ENCODE assay signal across 15 cellular contexts in genomic region chrX:105328773-105329172, GRCh38.
DNase-seq lines count a peak whose midpoint lies in the region; ATAC-seq, FAIRE-seq and TF ChIP-seq lines count a peak whose summit lies in the region.
"Had no signal": no experiment of that assay in that cellular context is flagged by ENCODE, and none has a peak within 500 bp of the region (broad histone marks: within the 10 kb centered on the region; RNA-seq: fewer than 3 reads in every experiment).

No MANE protein-coding gene starts in this region.

- H3K27ac Mint-ChIP-seq in MCF 10A (ENCODE audit: low read depth, unreplicated experiment) = peak overlapping the region; percentile 12
- no peak overlapping the region for H3K27ac Mint-ChIP-seq in activated naive CD4-positive, alpha-beta T cell treated with anti-CD3 and anti-CD28 coated beads, Interleukin-2, amount 10 ng/mL, durations not matched to agents 7 days and 5 days
- no peak overlapping the region for H3K27ac Mint-ChIP-seq in CD4-positive, alpha-beta memory T cell
- H3K27ac Mint-ChIP-seq: CD8-positive, alpha-beta T cell had no signal

- H3K27me3 ChIP-seq in breast epithelium (peaks cover 0 to 19% of the 10 kb centered on the region in 2 donors), bronchial epithelial cell (ENCODE audit: control insufficient read depth, insufficient read depth, low read length) (no peaks in the 10 kb centered on the region)
- no peaks in the 10 kb centered on the region for H3K27me3 ChIP-seq in CD4-positive, alpha-beta memory T cell (ENCODE audit: insufficient read depth, low read length)
- H3K27me3 ChIP-seq: BE2C had no signal

- H3K4me1 ChIP-seq in breast epithelium = no peaks in the 10 kb centered on the region
- no peaks in the 10 kb centered on the region for H3K4me1 ChIP-seq in CD4-positive, alpha-beta memory T cell (ENCODE audit: insufficient read depth, low read length)
- H3K4me1 ChIP-seq: BE2C had no signal

- no peak overlapping the region for H3K4me3 ChIP-seq in breast epithelium
- no peak overlapping the region for H3K4me3 ChIP-seq in bronchial epithelial cell (ENCODE audit: low read depth, low read length)
- no peak overlapping the region for H3K4me3 ChIP-seq in epithelial cell of esophagus (ENCODE audit: low read length)
- no peak overlapping the region for H3K4me3 ChIP-seq in CD4-positive, alpha-beta memory T cell (ENCODE audit: low read length in 2 of 2)
- H3K4me3 ChIP-seq: GM23248 had no signal

- no peak overlapping the region for H3K27ac ChIP-seq in breast epithelium
- no peak overlapping the region for H3K27ac ChIP-seq in CD4-positive, alpha-beta memory T cell (ENCODE audit: low read depth, low read length)
- H3K27ac ChIP-seq: C4-2B, GM23248 had no signal

- no peak for TF ChIP-seq POLR2A in breast epithelium (IDR thresholded peaks at IDR 0.05)

- H3K36me3 ChIP-seq in breast epithelium (no peaks in the 10 kb centered on the region), bronchial epithelial cell (ENCODE audit: control insufficient read depth, insufficient read depth, low read length) (no peaks in the 10 kb centered on the region)
- H3K36me3 ChIP-seq in CD4-positive, alpha-beta memory T cell (ENCODE audit: insufficient read depth, low read length) = no peaks in the 10 kb centered on the region
- H3K36me3 ChIP-seq: BE2C had no signal

- H3K36me3 Mint-ChIP-seq in MCF 10A (ENCODE audit: insufficient read depth, unreplicated experiment) = no peaks in the 10 kb centered on the region
- H3K36me3 Mint-ChIP-seq in activated naive CD4-positive, alpha-beta T cell treated with anti-CD3 and anti-CD28 coated beads, Interleukin-2, amount 10 ng/mL, durations not matched to agents 7 days and 5 days = no peaks in the 10 kb centered on the region
- H3K36me3 Mint-ChIP-seq in CD4-positive, alpha-beta memory T cell = no peaks in the 10 kb centered on the region
- H3K36me3 Mint-ChIP-seq: CD8-positive, alpha-beta T cell had no signal

- BruUV-seq in MCF 10A (replicated peaks; lab: Mats Ljungman, UMichigan) = no TSS peak

- H3K4me1 Mint-ChIP-seq in MCF 10A (ENCODE audit: insufficient read depth, unreplicated experiment) = peaks cover 12% of the 10 kb centered on the region
- H3K4me1 Mint-ChIP-seq in activated naive CD4-positive, alpha-beta T cell treated with anti-CD3 and anti-CD28 coated beads, Interleukin-2, amount 10 ng/mL, durations not matched to agents 7 days and 5 days = no peaks in the 10 kb centered on the region
- H3K4me1 Mint-ChIP-seq in CD4-positive, alpha-beta memory T cell = no peaks in the 10 kb centered on the region

- TF ChIP-seq CTCF in MCF 10A (IDR thresholded peaks at IDR 0.05; ENCODE audit: unreplicated experiment) (no peak), breast epithelium (IDR thresholded peaks at IDR 0.05) (no peak), bronchial epithelial cell (IDR thresholded peaks at IDR 0.05; ENCODE audit: insufficient read depth, low read length, severe bottlenecking) (no peak), epithelial cell of esophagus (IDR thresholded peaks at IDR 0.05; ENCODE audit: insufficient read depth, low read depth, low read length, missing control alignments) (no peak)

- no peak overlapping the region for H3K4me3 Mint-ChIP-seq in MCF 10A (ENCODE audit: unreplicated experiment)
- no peak overlapping the region for H3K4me3 Mint-ChIP-seq in activated naive CD4-positive, alpha-beta T cell treated with anti-CD3 and anti-CD28 coated beads, Interleukin-2, amount 10 ng/mL, durations not matched to agents 7 days and 5 days
- no peak overlapping the region for H3K4me3 Mint-ChIP-seq in CD4-positive, alpha-beta memory T cell
- H3K4me3 Mint-ChIP-seq: CD8-positive, alpha-beta T cell had no signal

- intact Hi-C loops in MCF 10A (cut with micrococcal nuclease) = no loop called here
- intact Hi-C loops in breast epithelium (cut with DNase I; ENCODE audit: low total_unique reads) = no loop called here
- intact Hi-C loops in CD4-positive, alpha-beta memory T cell (cut with micrococcal nuclease) = no loop called here

- FAIRE-seq in bronchial epithelial cell (lab: Jason Lieb, UNC) = no peak
- FAIRE-seq: H54 had no signal

- peaks cover 28% of the 10 kb centered on the region for H3K27me3 Mint-ChIP-seq in MCF 10A (ENCODE audit: insufficient read depth, unreplicated experiment)
- no peaks in the 10 kb centered on the region for H3K27me3 Mint-ChIP-seq in activated naive CD4-positive, alpha-beta T cell treated with anti-CD3 and anti-CD28 coated beads, Interleukin-2, amount 10 ng/mL, durations not matched to agents 7 days and 5 days
- H3K27me3 Mint-ChIP-seq in CD4-positive, alpha-beta memory T cell = no peaks in the 10 kb centered on the region

- CTCF ChIA-PET in MCF 10A (lab: Yijun Ruan, JAX) = no interaction called here
- CTCF ChIA-PET in activated naive CD4-positive, alpha-beta T cell treated with anti-CD3 and anti-CD28 coated beads, Interleukin-2, amount 10 ng/mL, durations not matched to agents 7 days and 5 days (lab: Charles Lee) = no interaction called here
- CTCF ChIA-PET in CD4-positive, alpha-beta memory T cell (lab: Charles Lee; ENCODE audit: partially characterized antibody) = no interaction called here

- ATAC-seq in GM21737 (IDR thresholded peaks at IDR 0.05; ENCODE audit: unreplicated experiment) = no peak
- ATAC-seq: CD8-positive, alpha-beta T cell had no signal

- DNase-seq in MCF 10A (ENCODE audit: unreplicated experiment) (peak; percentile 30), breast epithelium (ENCODE audit: low spot score in 2 of 2) (no peak), bronchial epithelial cell (ENCODE audit: low read depth) (peak; percentile 83), epithelial cell of esophagus (ENCODE audit: low read depth) (peak; percentile 60), GM19238 (ENCODE audit: insufficient read length, low spot score) (no peak)
- DNase-seq in activated naive CD4-positive, alpha-beta T cell treated with anti-CD3 and anti-CD28 coated beads, Interleukin-2, amount 10 ng/mL, durations not matched to agents 7 days and 5 days = no peak
- no peak for DNase-seq in CD4-positive, alpha-beta memory T cell
- DNase-seq: BE2C; CD8-positive, alpha-beta T cell; COR-L47; GM23248; IMR-90 had no signal

- H3K9me3 Mint-ChIP-seq in MCF 10A (ENCODE audit: unreplicated experiment) = no peaks in the 10 kb centered on the region
- peaks cover 2% of the 10 kb centered on the region for H3K9me3 Mint-ChIP-seq in activated naive CD4-positive, alpha-beta T cell treated with anti-CD3 and anti-CD28 coated beads, Interleukin-2, amount 10 ng/mL, durations not matched to agents 7 days and 5 days
- H3K9me3 Mint-ChIP-seq in CD4-positive, alpha-beta memory T cell = peaks cover 0 to 4% (median 0%) of the 10 kb centered on the region in 8 donors
- H3K9me3 Mint-ChIP-seq: CD8-positive, alpha-beta T cell had no signal

- peaks cover 0 to 8% of the 10 kb centered on the region in 2 donors for H3K9me3 ChIP-seq in breast epithelium
- no peaks in the 10 kb centered on the region for H3K9me3 ChIP-seq in CD4-positive, alpha-beta memory T cell (ENCODE audit: control insufficient read depth in 1 of 2, low read length in 2 of 2)
- H3K9me3 ChIP-seq: BE2C had no signal

- POLR2A ChIA-PET in MCF 10A (lab: Yijun Ruan, JAX) = no interaction called here
- POLR2A ChIA-PET in CD4-positive, alpha-beta memory T cell (lab: Charles Lee; ENCODE audit: partially characterized antibody) = no interaction called here

Comparison
In these comparisons a context has a peak if more than half of its experiments do, and no peak if none do; other contexts are left out.
1. DNase-seq: peak in MCF 10A (single experiment), bronchial epithelial cell (single experiment) and epithelial cell of esophagus (single experiment); none in breast epithelium (0 of 2), activated naive CD4-positive, alpha-beta T cell treated with anti-CD3 and anti-CD28 coated beads, Interleukin-2, amount 10 ng/mL, durations not matched to agents 7 days and 5 days (single experiment), GM19238 (single experiment) and CD4-positive, alpha-beta memory T cell (0 of 5).